2 cellular contexts compared by ENCODE assay signal in the genomic region with DNA sequence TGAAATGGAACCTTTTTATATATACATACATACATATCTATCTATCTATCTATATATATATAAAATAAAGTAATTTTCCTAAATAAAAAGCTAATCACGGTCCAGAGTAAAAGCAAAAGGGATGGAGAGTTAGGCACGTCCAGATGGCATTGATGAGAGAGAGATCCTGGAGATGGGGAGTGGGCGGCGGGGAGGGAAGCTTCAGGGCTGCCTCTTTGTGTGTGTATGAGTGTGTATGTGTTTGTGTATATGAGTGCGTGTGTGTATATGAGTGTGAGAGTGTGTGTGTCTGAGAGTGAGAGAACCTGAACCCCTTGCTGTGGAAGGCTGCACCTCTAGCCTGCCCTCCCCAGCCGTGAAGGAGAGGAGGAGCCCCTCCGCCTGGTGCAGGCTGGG.
TF ChIP-seq lines count a peak whose summit lies in the region.

No MANE protein-coding gene starts in this region.

TF ChIP-seq in SK-N-SH, 30 proteins besides CTCF, POLR2A, EP300 and RAD21:
- TF ChIP-seq FOXJ3 (CRISPR knock-in tag; IDR thresholded peaks at IDR 0.05) (no peak), SIN3A (IDR thresholded peaks at IDR 0.05; ENCODE audit: borderline replicate concordance, low read depth, low read length) (no peak), NFIC (IDR thresholded peaks at IDR 0.05; ENCODE audit: borderline replicate concordance) (no peak), RFX5 (IDR thresholded peaks at IDR 0.05; ENCODE audit: low read length) (no peak), FOXM1 (IDR thresholded peaks at IDR 0.05; ENCODE audit: low read depth) (no peak), TAF1 (IDR thresholded peaks at IDR 0.05; ENCODE audit: borderline replicate concordance, low read depth, low read length) (no peak)
- TF ChIP-seq, protein P1, sequence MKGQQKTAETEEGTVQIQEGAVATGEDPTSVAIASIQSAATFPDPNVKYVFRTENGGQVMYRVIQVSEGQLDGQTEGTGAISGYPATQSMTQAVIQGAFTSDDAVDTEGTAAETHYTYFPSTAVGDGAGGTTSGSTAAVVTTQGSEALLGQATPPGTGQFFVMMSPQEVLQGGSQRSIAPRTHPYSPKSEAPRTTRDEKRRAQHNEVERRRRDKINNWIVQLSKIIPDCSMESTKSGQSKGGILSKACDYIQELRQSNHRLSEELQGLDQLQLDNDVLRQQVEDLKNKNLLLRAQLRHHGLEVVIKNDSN (IDR thresholded peaks at IDR 0.05; ENCODE audit: borderline replicate concordance, low read depth): no peak

TF ChIP-seq in SK-N-SH treated with all-trans-retinoic acid at 6 μM for 48 hours, 23 proteins besides CTCF, POLR2A, EP300 and RAD21:
- TF ChIP-seq, protein P2, sequence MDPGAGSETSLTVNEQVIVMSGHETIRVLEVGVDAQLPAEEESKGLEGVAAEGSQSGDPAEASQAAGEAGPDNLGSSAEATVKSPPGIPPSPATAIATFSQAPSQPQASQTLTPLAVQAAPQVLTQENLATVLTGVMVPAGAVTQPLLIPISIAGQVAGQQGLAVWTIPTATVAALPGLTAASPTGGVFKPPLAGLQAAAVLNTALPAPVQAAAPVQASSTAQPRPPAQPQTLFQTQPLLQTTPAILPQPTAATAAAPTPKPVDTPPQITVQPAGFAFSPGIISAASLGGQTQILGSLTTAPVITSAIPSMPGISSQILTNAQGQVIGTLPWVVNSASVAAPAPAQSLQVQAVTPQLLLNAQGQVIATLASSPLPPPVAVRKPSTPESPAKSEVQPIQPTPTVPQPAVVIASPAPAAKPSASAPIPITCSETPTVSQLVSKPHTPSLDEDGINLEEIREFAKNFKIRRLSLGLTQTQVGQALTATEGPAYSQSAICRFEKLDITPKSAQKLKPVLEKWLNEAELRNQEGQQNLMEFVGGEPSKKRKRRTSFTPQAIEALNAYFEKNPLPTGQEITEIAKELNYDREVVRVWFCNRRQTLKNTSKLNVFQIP (CRISPR knock-in tag; IDR thresholded peaks at IDR 0.05; ENCODE audit: borderline replicate concordance, low read depth): no peak
- TF ChIP-seq ISL1 (CRISPR knock-in tag; IDR thresholded peaks at IDR 0.05): no peak
